9 cellular contexts compared by ENCODE assay signal in genomic region chr1:23528245-23528978, GRCh38. TPM values are rescaled to one million over a fixed set of nuclear protein-coding genes. Genes with fewer than 3 reads are reported as not detected.
DNase-seq lines count a peak whose midpoint lies in the region; ATAC-seq, FAIRE-seq and TF ChIP-seq lines count a peak whose summit lies in the region.
"Had no signal": no experiment of that assay in that cellular context is flagged by ENCODE, and none has a peak within 500 bp of the region (broad histone marks: within the 10 kb centered on the region; RNA-seq: fewer than 3 reads in every experiment).

No MANE protein-coding gene starts in this region.

- H3K27me3 Mint-ChIP-seq in stimulated activated naive CD8-positive, alpha-beta T cell treated with anti-CD3 and anti-CD28 coated beads, Interleukin-15, Interleukin-2, amounts not matched to agents 100 ng/mL and 50 ng/mL, for 24 hours, result no peaks in the 10 kb centered on the region

- H3K27ac ChIP-seq in muscle layer of duodenum (ENCODE audit: low read length), result peak overlapping the region; percentile 82
- H3K27ac ChIP-seq: parathyroid adenoma had no signal

- TF ChIP-seq CTCF in GM13977 (IDR thresholded peaks at IDR 0.05; ENCODE audit: extremely low read depth, insufficient read depth, missing control alignments), result no peak

- H3K9me3 ChIP-seq in muscle layer of duodenum (ENCODE audit: control insufficient read depth in 1 of 2, low read length in 2 of 2), result no peaks in the 10 kb centered on the region

- H3K4me3 ChIP-seq in muscle layer of duodenum (ENCODE audit: low read depth in 1 of 2, low read length in 2 of 2), result peak overlapping the region in 1 of 2 donors; percentile 19

- DNase-seq in GM13977 (ENCODE audit: low spot score) (peak; percentile 63), NCI-H345 (lab: John Stamatoyannopoulos, UW) (peak; percentile 91), dedifferentiated amniotic fluid mesenchymal stem cell (ENCODE audit: extremely low spot score) (peak; percentile 75), frontal cortex (ENCODE audit: low spot score in 2 of 2) (no peak)
- DNase-seq in activated CD4-positive, alpha-beta T cell treated with anti-CD3 and anti-CD28 coated beads for 24 hours (ENCODE audit: low read depth in 2 of 2), result peak; percentile 47 to 67

- peak overlapping the region; percentile 85 for H3K4me3 Mint-ChIP-seq in stimulated activated naive CD8-positive, alpha-beta T cell treated with anti-CD3 and anti-CD28 coated beads, Interleukin-15, Interleukin-2, amounts not matched to agents 100 ng/mL and 50 ng/mL, for 24 hours

- H3K27me3 ChIP-seq in muscle layer of duodenum (ENCODE audit: low read depth, low read length), result no peaks in the 10 kb centered on the region

- H3K27ac Mint-ChIP-seq in stimulated activated naive CD8-positive, alpha-beta T cell treated with anti-CD3 and anti-CD28 coated beads, Interleukin-15, Interleukin-2, amounts not matched to agents 100 ng/mL and 50 ng/mL, for 24 hours, result peak overlapping the region; percentile 45

- in situ Hi-C loops in GM13977 (cut with MboI; ENCODE audit: low pct_unique_long_range_greater_than_20kb, low sequenced_read_pairs, unreplicated experiment), result no loop called here

- peaks cover 23 to 28% of the 10 kb centered on the region in 2 donors for H3K4me1 ChIP-seq in muscle layer of duodenum (ENCODE audit: control insufficient read depth in 1 of 2, insufficient read depth in 2 of 2, low read length in 2 of 2)
- H3K4me1 ChIP-seq: parathyroid adenoma had no signal

- no peaks in the 10 kb centered on the region for H3K9me3 Mint-ChIP-seq in stimulated activated naive CD8-positive, alpha-beta T cell treated with anti-CD3 and anti-CD28 coated beads, Interleukin-15, Interleukin-2, amounts not matched to agents 100 ng/mL and 50 ng/mL, for 24 hours

- H3K36me3 Mint-ChIP-seq in stimulated activated naive CD8-positive, alpha-beta T cell treated with anti-CD3 and anti-CD28 coated beads, Interleukin-15, Interleukin-2, amounts not matched to agents 100 ng/mL and 50 ng/mL, for 24 hours (ENCODE audit: low read depth), result peaks cover 3% of the 10 kb centered on the region

- peak; percentile 37 for ATAC-seq in HG02870 (IDR thresholded peaks at IDR 0.05; ENCODE audit: unreplicated experiment)

- H3K36me3 ChIP-seq in muscle layer of duodenum (ENCODE audit: control insufficient read depth in 1 of 2, insufficient read depth in 2 of 2, low read length in 2 of 2), result no peaks in the 10 kb centered on the region

- peaks cover 92% of the 10 kb centered on the region for H3K4me1 Mint-ChIP-seq in stimulated activated naive CD8-positive, alpha-beta T cell treated with anti-CD3 and anti-CD28 coated beads, Interleukin-15, Interleukin-2, amounts not matched to agents 100 ng/mL and 50 ng/mL, for 24 hours (ENCODE audit: low read depth)

- FAIRE-seq in frontal cortex (lab: Jason Lieb, UNC), result no peak

RNA-seq across cellular contexts. Expression of gene E2F2, which starts 2.6 kb away (rescaled TPM):
- total RNA-seq in frontal cortex, result 1.2 TPM

RNA-seq across cellular contexts. Expression of gene ID3, which starts 30.9 kb away (rescaled TPM):
- 22.4 TPM for total RNA-seq in frontal cortex

RNA-seq across cellular contexts. Expression of gene ASAP3, which starts 44.4 kb away (rescaled TPM):
- 7.7 TPM for total RNA-seq in frontal cortex

Comparison
In these comparisons a context has a peak if more than half of its experiments do, and no peak if none do; other contexts are left out.
1. DNase-seq: peak in GM13977 (single experiment), NCI-H345 (single experiment), activated CD4-positive, alpha-beta T cell treated with anti-CD3 and anti-CD28 coated beads for 24 hours (2 of 2) and dedifferentiated amniotic fluid mesenchymal stem cell (single experiment); none in frontal cortex (0 of 2).